ENCODE assay signal across 1 cellular context in genomic region chr17:17018021-17018441, GRCh38.
TF ChIP-seq lines count a peak whose summit lies in the region.

No MANE protein-coding gene starts in this region.

TF ChIP-seq in IMR-90, 13 proteins besides CTCF, POLR2A, EP300 and RAD21:
- TF ChIP-seq MAFK (IDR thresholded peaks at IDR 0.05; ENCODE audit: low read depth, low read length) (peak; percentile 37; the same call in 1 of the 2 replicates), MXI1 (IDR thresholded peaks at IDR 0.05; ENCODE audit: borderline replicate concordance, low read depth, low read length) (no peak)
